Comparison of ENCODE assay signal across 9 cellular contexts in genomic region chr6:25878721-25879322, GRCh38. TPM values are rescaled to one million over a fixed set of nuclear protein-coding genes. Genes with fewer than 3 reads are reported as not detected.
"Had no signal": no experiment of that assay in that cellular context is flagged by ENCODE, and none has a peak within 500 bp of the region (broad histone marks: within the 10 kb centered on the region; RNA-seq: fewer than 3 reads in every experiment).

No MANE protein-coding gene starts in this region.

- FAIRE-seq: G401.6, GM12878, GM12891, GM12892, GM18507, GM19239 had no signal

- ATAC-seq: GM12878 had no signal

- H3K4me3 ChIP-seq: GM12878 had no signal

- DNase-seq: GDM1, GF-D8 had no signal

RNA-seq across cellular contexts. Expression of gene SLC17A3, which starts 4.8 kb away (rescaled TPM):
- total RNA-seq: G401, GM12878 had no signal
- polyA plus RNA-seq: GM12878 had no signal

RNA-seq across cellular contexts. Expression of gene SLC17A1, which starts 47.0 kb away (rescaled TPM):
- total RNA-seq: G401, GM12878 had no signal
- polyA plus RNA-seq: GM12878 had no signal

RNA-seq across cellular contexts. Expression of gene SLC17A2, which starts 51.7 kb away (rescaled TPM):
- total RNA-seq: G401, GM12878 had no signal
- polyA plus RNA-seq: GM12878 had no signal
